In the genomic region with DNA sequence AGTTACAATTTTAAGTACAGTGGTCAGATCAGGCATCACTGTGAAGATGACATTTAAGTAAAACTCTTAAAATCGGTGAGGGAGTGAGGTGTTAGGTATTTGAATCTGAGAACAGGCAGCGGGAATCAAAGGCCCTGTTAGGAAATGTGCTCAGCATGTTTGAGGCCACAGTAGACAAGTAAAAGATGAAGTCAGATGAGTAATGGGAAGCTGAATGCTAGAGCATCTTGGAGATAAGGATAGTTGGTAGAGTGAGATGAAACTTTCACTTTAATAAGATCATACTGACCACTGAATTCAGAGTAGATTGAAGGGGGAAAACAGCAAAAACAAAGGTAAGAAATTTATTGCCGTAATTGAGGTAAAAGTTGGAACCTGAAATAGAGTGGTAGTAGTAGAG, we compare ENCODE assay signal across 18 cellular contexts.
A peak's percentile ranks its signal among the peaks of the same experiment; 100 is the strongest.
DNase-seq lines count a peak whose midpoint lies in the region; ATAC-seq and TF ChIP-seq lines count a peak whose summit lies in the region.
"Had no signal": no experiment of that assay in that cellular context is flagged by ENCODE, and none has a peak within 500 bp of the region (broad histone marks: within the 10 kb centered on the region; RNA-seq: fewer than 3 reads in every experiment).

No MANE protein-coding gene starts in this region.

- H3K79me2 ChIP-seq in smooth muscle cell (ENCODE audit: low read depth) = no peaks in the 10 kb centered on the region

- peak overlapping the region; percentile 39 for H3K27ac Mint-ChIP-seq in HFFc6
- H3K27ac Mint-ChIP-seq: CD4-positive, alpha-beta memory T cell; H9 had no signal

- H3F3A ChIP-seq in smooth muscle cell (ENCODE audit: low read depth) = no peaks in the 10 kb centered on the region

- H3K4me1 ChIP-seq in SJSA1 (replicated peaks) = peaks cover 28% of the 10 kb centered on the region
- H3K4me1 ChIP-seq in smooth muscle cell (ENCODE audit: low read depth) = no peaks in the 10 kb centered on the region

- no peak overlapping the region for H2AFZ ChIP-seq in smooth muscle cell (ENCODE audit: low read depth)

- H3K4me3 ChIP-seq in SJSA1 (no peak overlapping the region), fibroblast of pulmonary artery (replicated peaks; ENCODE audit: low read depth, low read length) (no peak overlapping the region), smooth muscle cell (no peak overlapping the region)
- H3K4me3 ChIP-seq: SK-N-MC had no signal

- no peaks in the 10 kb centered on the region for H3K27me3 ChIP-seq in SJSA1 (replicated peaks)
- H3K27me3 ChIP-seq in smooth muscle cell (ENCODE audit: low read depth) = no peaks in the 10 kb centered on the region

- no peak overlapping the region for H3K4me2 ChIP-seq in smooth muscle cell

- no peaks in the 10 kb centered on the region for H3K9me3 ChIP-seq in SJSA1 (replicated peaks)
- no peaks in the 10 kb centered on the region for H3K9me3 ChIP-seq in smooth muscle cell (replicated peaks; ENCODE audit: low read depth)

- H3K27me3 Mint-ChIP-seq in HFFc6 (ENCODE audit: insufficient read depth) = no peaks in the 10 kb centered on the region; the same call in 1 of the 2 replicates

- H3K36me3 ChIP-seq in SJSA1 = peaks cover 24% of the 10 kb centered on the region
- no peaks in the 10 kb centered on the region for H3K36me3 ChIP-seq in smooth muscle cell (ENCODE audit: low read depth)

- H3K4me1 Mint-ChIP-seq in HFFc6 (ENCODE audit: low read depth) = peaks cover 49% of the 10 kb centered on the region
- H3K4me1 Mint-ChIP-seq: H9 had no signal

- no peak for TF ChIP-seq CTCF in HFFc6 (IDR thresholded peaks at IDR 0.05)
- TF ChIP-seq CTCF in fibroblast of pulmonary artery (IDR thresholded peaks at IDR 0.05; ENCODE audit: low read length, missing control alignments) = no peak
- TF ChIP-seq CTCF in smooth muscle cell (IDR thresholded peaks at IDR 0.05; ENCODE audit: borderline replicate concordance, insufficient read depth, poor library complexity, severe bottlenecking) = no peak

- H3K9me3 Mint-ChIP-seq in HFFc6 = peaks cover 9% of the 10 kb centered on the region

- H3K4me3 Mint-ChIP-seq in HFFc6 = no peak overlapping the region
- H3K4me3 Mint-ChIP-seq: CD4-positive, alpha-beta memory T cell; H9 had no signal

- 92% methylated on average over 3 of the region's 3 CpGs for WGBS in smooth muscle cell (ENCODE audit: low lambda C conversion rate)

- H3K9ac ChIP-seq in smooth muscle cell (ENCODE audit: low read depth) = no peak overlapping the region

- peaks cover 4% of the 10 kb centered on the region for H4K20me1 ChIP-seq in smooth muscle cell (ENCODE audit: low read depth)

- no peak for DNase-seq in HFFc6
- no peak for DNase-seq in SJSA1 (ENCODE audit: low read depth in 1 of 2, low spot score in 2 of 2)
- peak; percentile 49 for DNase-seq in fibroblast of pulmonary artery (ENCODE audit: low read depth)
- DNase-seq in smooth muscle cell (lab: John Stamatoyannopoulos, UW; ENCODE audit: unreplicated experiment) = no peak
- DNase-seq in NOMO-1 treated with dmso at 0.1 percent for 144 hours (lab: John Stamatoyannopoulos, UW; ENCODE audit: unreplicated experiment) = no peak
- no peak for DNase-seq in KG1 (lab: John Stamatoyannopoulos, UW)
- DNase-seq: Calu3; CD4-positive, alpha-beta memory T cell; H9; Kasumi-1; NCI-H1105 treated with DMSO at 0.1 percent for 48 hours; NCI-H187; NCI-H446; NCI-H69 had no signal

- H3K27ac ChIP-seq in SJSA1 (peak overlapping the region; percentile 13; the same call in 1 of the 2 replicates), smooth muscle cell (ENCODE audit: low read depth) (no peak overlapping the region)
- H3K27ac ChIP-seq: SK-N-MC had no signal

- peaks cover 27% of the 10 kb centered on the region for H3K36me3 Mint-ChIP-seq in HFFc6 (ENCODE audit: low read depth)

- no peak for ATAC-seq in SK-N-SH treated with all-trans-retinoic acid at 6 μM for 48 hours
- ATAC-seq: Panc1, Right ventricle myocardium inferior had no signal

TF ChIP-seq in SK-N-SH treated with all-trans-retinoic acid at 6 μM for 48 hours, 23 proteins besides CTCF, POLR2A, EP300 and RAD21:
- TF ChIP-seq ZNF70 (CRISPR knock-in tag; IDR thresholded peaks at IDR 0.05) = no peak
- TF ChIP-seq GLIS3 (CRISPR knock-in tag; IDR thresholded peaks at IDR 0.05) = no peak
